15 cellular contexts compared by ENCODE assay signal in the genomic region with DNA sequence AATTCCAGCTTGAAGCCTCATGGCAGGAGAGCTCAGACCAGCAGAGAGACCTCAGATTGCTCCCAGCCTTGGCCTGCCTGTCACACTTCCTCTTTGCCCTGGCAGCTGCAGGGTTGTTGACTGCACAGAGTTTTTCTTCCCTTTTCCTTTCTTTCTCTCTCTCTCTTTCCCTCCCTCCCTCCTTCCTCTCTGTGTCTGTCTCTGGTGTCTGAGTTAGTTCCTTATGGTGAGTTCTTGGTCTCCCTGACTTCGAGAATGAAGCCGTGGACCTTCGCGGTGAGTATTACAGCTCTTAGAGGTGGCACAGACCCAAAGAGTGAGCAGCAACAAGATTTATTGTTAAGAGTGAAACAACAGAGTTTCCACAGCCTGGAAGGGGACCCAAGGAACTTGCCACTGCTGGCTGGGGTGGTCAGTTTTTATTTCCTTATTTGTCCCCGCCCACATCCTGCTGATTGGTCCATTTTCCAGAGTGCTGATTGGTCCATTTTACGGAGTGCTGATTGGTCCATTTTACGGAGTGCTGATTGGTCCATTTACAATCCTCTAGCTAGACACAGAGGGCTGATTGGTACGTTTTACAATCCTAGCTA.
DNase-seq lines count a peak whose midpoint lies in the region; ATAC-seq and TF ChIP-seq lines count a peak whose summit lies in the region.
"Had no signal": no experiment of that assay in that cellular context is flagged by ENCODE, and none has a peak within 500 bp of the region (broad histone marks: within the 10 kb centered on the region; RNA-seq: fewer than 3 reads in every experiment).

No MANE protein-coding gene starts in this region.

- H3K4me1 Mint-ChIP-seq in brain (peaks cover 65% of the 10 kb centered on the region), nephron (peaks cover 50% of the 10 kb centered on the region)

- H3K27me3 ChIP-seq in BLaER1 treated with 17β-estradiol and CSF1 and Interleukin-3, amounts not matched to agents 10 nM and 100 nM = no peaks in the 10 kb centered on the region
- H3K27me3 ChIP-seq in MM.1S (replicated peaks; ENCODE audit: insufficient read depth, low read length) = no peaks in the 10 kb centered on the region

- no peak overlapping the region for H2AFZ ChIP-seq in MM.1S (ENCODE audit: low read length)

- ATAC-seq in GM21528 (IDR thresholded peaks at IDR 0.05; ENCODE audit: low FRiP score, unreplicated experiment) = no peak
- ATAC-seq: stimulated activated naive CD8-positive, alpha-beta T cell treated with anti-CD3 and anti-CD28 coated beads, Interleukin-15, amount 100 ng/mL, for 72 hours had no signal

- H3K4me3 Mint-ChIP-seq in brain (no peak overlapping the region), nephron (peak overlapping the region in 1 of 3 experiments; percentile 28)
- H3K4me3 Mint-ChIP-seq: stimulated activated naive CD8-positive, alpha-beta T cell treated with anti-CD3 and anti-CD28 coated beads, Interleukin-15, amount 100 ng/mL, for 72 hours; T-helper 2 cell treated with Interferon-gamma antibody and Interleukin-4, amounts not matched to agents 5 μg/mL and 100 μg/mL, for 36 hours had no signal

- H3K9me3 Mint-ChIP-seq in brain (peaks cover 3 to 13% (median 8%) of the 10 kb centered on the region in 5 experiments), nephron (peaks cover 6% of the 10 kb centered on the region)

- TF ChIP-seq CTCF in brain (conservative IDR thresholded peaks at IDR 0.05) (no peak), nephron (IDR thresholded peaks at IDR 0.05; ENCODE audit: unreplicated experiment in 3 of 3) (no peak), MM.1S (IDR thresholded peaks at IDR 0.05; ENCODE audit: low read length) (no peak)

- H3K27ac ChIP-seq in BLaER1 treated with 17β-estradiol and CSF1 and Interleukin-3, amounts not matched to agents 10 nM and 100 nM = peak overlapping the region in 10 of 11 experiments; percentile 27 to 80 (median 71); a peak in 19 of 22 replicates
- no peak overlapping the region for H3K27ac ChIP-seq in MM.1S (ENCODE audit: low read length)
- H3K27ac ChIP-seq: epithelial cell of prostate had no signal

- H3K9me2 ChIP-seq in MM.1S (replicated peaks; ENCODE audit: insufficient read depth, low read length) = no peaks in the 10 kb centered on the region

- H3K36me3 ChIP-seq in BLaER1 treated with 17β-estradiol and CSF1 and Interleukin-3, amounts not matched to agents 10 nM and 100 nM = no peaks in the 10 kb centered on the region
- H3K36me3 ChIP-seq in MM.1S (replicated peaks; ENCODE audit: insufficient read depth, low read length) = no peaks in the 10 kb centered on the region
- H3K36me3 ChIP-seq: HAP-1 had no signal

- H3F3A ChIP-seq in MM.1S (ENCODE audit: insufficient read depth, low read length) = no peaks in the 10 kb centered on the region

- H3K27ac Mint-ChIP-seq in brain = peak overlapping the region in 4 of 5 experiments; percentile 5 to 59 (median 40)
- H3K27ac Mint-ChIP-seq in nephron = peak overlapping the region; percentile 42 to 70 (median 53)
- H3K27ac Mint-ChIP-seq: T-helper 2 cell treated with Interferon-gamma antibody and Interleukin-4, amounts not matched to agents 5 μg/mL and 100 μg/mL, for 36 hours had no signal

- no peaks in the 10 kb centered on the region for H4K20me1 ChIP-seq in BLaER1 treated with 17β-estradiol and CSF1 and Interleukin-3, amounts not matched to agents 10 nM and 100 nM
- no peaks in the 10 kb centered on the region for H4K20me1 ChIP-seq in MM.1S (ENCODE audit: insufficient read depth, low read length)

- DNase-seq in NAMALWA (ENCODE audit: low spot score) (peak; percentile 39), NCI-H526 (lab: John Stamatoyannopoulos, UW) (no peak), NCI-H2081 treated with DMSO at 0.1 percent for 48 hours (lab: John Stamatoyannopoulos, UW) (no peak), MM.1S (no peak)
- DNase-seq: activated naive CD4-positive, alpha-beta T cell treated with anti-CD3 and anti-CD28 coated beads, Interleukin-2, amount 50 U/mL, for 16 hours; NCI-H510A treated with DMSO at 0.1 percent for 48 hours; small intestine had no signal

- no peaks in the 10 kb centered on the region for H3K79me2 ChIP-seq in MM.1S (ENCODE audit: low read length)

- peaks cover 39 to 67% (median 47%) of the 10 kb centered on the region in 10 experiments for H3K4me1 ChIP-seq in BLaER1 treated with 17β-estradiol and CSF1 and Interleukin-3, amounts not matched to agents 10 nM and 100 nM
- peaks cover 11% of the 10 kb centered on the region for H3K4me1 ChIP-seq in MM.1S (ENCODE audit: low read length)

- H3K36me3 Mint-ChIP-seq in brain (peaks cover 4% of the 10 kb centered on the region), nephron (ENCODE audit: low read depth) (peaks cover 3% of the 10 kb centered on the region)

- H3K9ac ChIP-seq in BLaER1 treated with 17β-estradiol and CSF1 and Interleukin-3, amounts not matched to agents 10 nM and 100 nM = peak overlapping the region in 5 of 11 experiments; percentile 29 to 55 (median 44); a peak in 5 of 22 replicates
- no peak overlapping the region for H3K9ac ChIP-seq in MM.1S (ENCODE audit: low read length)

- H3K4me2 ChIP-seq in BLaER1 treated with 17β-estradiol and CSF1 and Interleukin-3, amounts not matched to agents 10 nM and 100 nM = peak overlapping the region; percentile 2 to 85 (median 61); a peak in 20 of 22 replicates
- no peak overlapping the region for H3K4me2 ChIP-seq in MM.1S (ENCODE audit: low read depth, low read length)

- H3K9me3 ChIP-seq in BLaER1 treated with 17β-estradiol and CSF1 and Interleukin-3, amounts not matched to agents 10 nM and 100 nM (replicated peaks in 1 of 11) = peaks cover 8 to 10% (median 9%) of the 10 kb centered on the region in 11 experiments; a peak in 20 of 22 replicates
- H3K9me3 ChIP-seq in MM.1S (replicated peaks; ENCODE audit: insufficient read depth, low read length) = no peaks in the 10 kb centered on the region
- H3K9me3 ChIP-seq: HAP-1 had no signal

- H3K27me3 Mint-ChIP-seq in brain (peaks cover 6% of the 10 kb centered on the region), nephron (ENCODE audit: low read depth) (peaks cover 5% of the 10 kb centered on the region)
- H3K27me3 Mint-ChIP-seq: stimulated activated naive CD8-positive, alpha-beta T cell treated with anti-CD3 and anti-CD28 coated beads, Interleukin-15, amount 100 ng/mL, for 72 hours had no signal

- no peak overlapping the region; a peak in 1 of 20 replicates for H3K4me3 ChIP-seq in BLaER1 treated with 17β-estradiol and CSF1 and Interleukin-3, amounts not matched to agents 10 nM and 100 nM
- no peak overlapping the region for H3K4me3 ChIP-seq in MM.1S (ENCODE audit: low read length)
- H3K4me3 ChIP-seq: HAP-1 had no signal
